ENCODE assay signal across 1 cellular context in genomic region chr6:30617565-30618269, GRCh38.
A peak's percentile ranks its signal among the peaks of the same experiment; 100 is the strongest.
TF ChIP-seq lines count a peak whose summit lies in the region.

Gene MRPS18B (plus strand): TSS chr6:30617840. CDS start chr6:30617866, 26 bp downstream.

TF ChIP-seq in HepG2, 621 proteins besides CTCF, POLR2A, EP300 and RAD21 (continued from another document and continues in another):
- TF ChIP-seq HNF4G (IDR thresholded peaks at IDR 0.05; ENCODE audit: borderline replicate concordance, low read depth, low read length) (no peak), HNF4G (CRISPR knock-in tag; IDR thresholded peaks at IDR 0.05; ENCODE audit: borderline replicate concordance, low read depth) (0 out of 2 replicates have a peak, but pooled peaks have one; percentile 23), SOX6 (IDR thresholded peaks at IDR 0.05) (no peak), SOX6 (CRISPR knock-in tag; IDR thresholded peaks at IDR 0.05) (peak; percentile 75), SIX4 (CRISPR knock-in tag; IDR thresholded peaks at IDR 0.05) (no peak), ZNF879 (CRISPR knock-in tag; IDR thresholded peaks at IDR 0.05) (no peak), CCAR2 (optimal IDR thresholded peaks at IDR 0.05; ENCODE audit: low read depth, low read length) (peak; percentile 61), NBN (conservative IDR thresholded peaks at IDR 0.05) (no peak), ZFYVE20 (CRISPR knock-in tag; IDR thresholded peaks at IDR 0.05; ENCODE audit: borderline replicate concordance, low read depth) (no peak), YY1 (IDR thresholded peaks at IDR 0.05; ENCODE audit: insufficient read depth, insufficient replicate concordance, low read depth, low read length) (peak; percentile 97), UBTF (CRISPR knock-in tag; IDR thresholded peaks at IDR 0.05) (no peak; the same call in 1 of the 2 replicates), NFE2L2 (IDR thresholded peaks at IDR 0.05; ENCODE audit: low read length) (0 out of 2 replicates have a peak, but pooled peaks have one; percentile 7), ZNF326 (CRISPR knock-in tag; IDR thresholded peaks at IDR 0.05; ENCODE audit: borderline replicate concordance) (no peak), HMG20A (CRISPR knock-in tag; IDR thresholded peaks at IDR 0.05; ENCODE audit: borderline replicate concordance) (no peak), ZNF720 (CRISPR knock-in tag; IDR thresholded peaks at IDR 0.05) (no peak), DRAP1 (CRISPR knock-in tag; IDR thresholded peaks at IDR 0.05) (peak; percentile 92), PRPF4 (IDR thresholded peaks at IDR 0.05; ENCODE audit: low read depth, low read length, poor library complexity, severe bottlenecking) (no peak), MTERF4 (CRISPR knock-in tag; IDR thresholded peaks at IDR 0.05) (peak; percentile 90), ZNF768 (CRISPR knock-in tag; IDR thresholded peaks at IDR 0.05) (no peak), STAT5B (CRISPR knock-in tag; IDR thresholded peaks at IDR 0.05) (no peak), ZNF790 (CRISPR knock-in tag; IDR thresholded peaks at IDR 0.05; ENCODE audit: borderline replicate concordance) (no peak), MYPOP (CRISPR knock-in tag; IDR thresholded peaks at IDR 0.05) (peak; percentile 90), KLF6 (CRISPR knock-in tag; IDR thresholded peaks at IDR 0.05) (no peak), ATF6 (CRISPR knock-in tag; conservative IDR thresholded peaks at IDR 0.05) (no peak), BHLHE40 (IDR thresholded peaks at IDR 0.05; ENCODE audit: low read length) (no peak), GRHL1 (CRISPR knock-in tag; conservative IDR thresholded peaks at IDR 0.05) (no peak), THAP9 (CRISPR knock-in tag; IDR thresholded peaks at IDR 0.05; ENCODE audit: borderline replicate concordance) (peak; percentile 99), CREB3 (CRISPR knock-in tag; IDR thresholded peaks at IDR 0.05) (no peak), NCOA5 (CRISPR knock-in tag; IDR thresholded peaks at IDR 0.05) (no peak), ZNF441 (CRISPR knock-in tag; IDR thresholded peaks at IDR 0.05; ENCODE audit: borderline replicate concordance) (0 out of 2 replicates have a peak, but pooled peaks have one; percentile 59), HIC2 (CRISPR knock-in tag; IDR thresholded peaks at IDR 0.05; ENCODE audit: low read depth) (peak; percentile 17; the same call in 1 of the 2 replicates), ZIK1 (CRISPR knock-in tag; IDR thresholded peaks at IDR 0.05; ENCODE audit: borderline replicate concordance, low read depth) (no peak), MXD4 (CRISPR knock-in tag; IDR thresholded peaks at IDR 0.05) (peak; percentile 97), TRIM24 (CRISPR knock-in tag; IDR thresholded peaks at IDR 0.05) (no peak), NPAS2 (CRISPR knock-in tag; IDR thresholded peaks at IDR 0.05; ENCODE audit: borderline replicate concordance) (no peak), SAP130 (CRISPR knock-in tag; IDR thresholded peaks at IDR 0.05; ENCODE audit: low read depth) (peak; percentile 96), FOXK2 (IDR thresholded peaks at IDR 0.05) (peak; percentile 59; the same call in 1 of the 2 replicates), ZBTB10 (CRISPR knock-in tag; IDR thresholded peaks at IDR 0.05; ENCODE audit: borderline replicate concordance) (no peak), KDM6A (CRISPR knock-in tag; IDR thresholded peaks at IDR 0.05; ENCODE audit: low read depth) (no peak), MTA3 (CRISPR knock-in tag; IDR thresholded peaks at IDR 0.05) (no peak), BRD4 (CRISPR knock-in tag; IDR thresholded peaks at IDR 0.05) (peak; percentile 97), SNRNP70 (IDR thresholded peaks at IDR 0.05; ENCODE audit: low read depth, low read length) (no peak), ZNF350 (CRISPR knock-in tag; IDR thresholded peaks at IDR 0.05; ENCODE audit: borderline replicate concordance, low read depth) (peak; percentile 87), SIN3A (IDR thresholded peaks at IDR 0.05; ENCODE audit: borderline replicate concordance, low read depth, low read length) (peak; percentile 93; the same call in 1 of the 2 replicates), ZNF556 (CRISPR knock-in tag; IDR thresholded peaks at IDR 0.05; ENCODE audit: borderline replicate concordance) (no peak), NR3C1 (CRISPR knock-in tag; IDR thresholded peaks at IDR 0.05) (no peak), MAZ (IDR thresholded peaks at IDR 0.05; ENCODE audit: borderline replicate concordance, low read depth, low read length) (peak; percentile 75; the same call in 1 of the 2 replicates), MAZ (CRISPR knock-in tag; IDR thresholded peaks at IDR 0.05; ENCODE audit: low read depth) (no peak)
